Comparison of ENCODE assay signal across 8 cellular contexts in the genomic region with DNA sequence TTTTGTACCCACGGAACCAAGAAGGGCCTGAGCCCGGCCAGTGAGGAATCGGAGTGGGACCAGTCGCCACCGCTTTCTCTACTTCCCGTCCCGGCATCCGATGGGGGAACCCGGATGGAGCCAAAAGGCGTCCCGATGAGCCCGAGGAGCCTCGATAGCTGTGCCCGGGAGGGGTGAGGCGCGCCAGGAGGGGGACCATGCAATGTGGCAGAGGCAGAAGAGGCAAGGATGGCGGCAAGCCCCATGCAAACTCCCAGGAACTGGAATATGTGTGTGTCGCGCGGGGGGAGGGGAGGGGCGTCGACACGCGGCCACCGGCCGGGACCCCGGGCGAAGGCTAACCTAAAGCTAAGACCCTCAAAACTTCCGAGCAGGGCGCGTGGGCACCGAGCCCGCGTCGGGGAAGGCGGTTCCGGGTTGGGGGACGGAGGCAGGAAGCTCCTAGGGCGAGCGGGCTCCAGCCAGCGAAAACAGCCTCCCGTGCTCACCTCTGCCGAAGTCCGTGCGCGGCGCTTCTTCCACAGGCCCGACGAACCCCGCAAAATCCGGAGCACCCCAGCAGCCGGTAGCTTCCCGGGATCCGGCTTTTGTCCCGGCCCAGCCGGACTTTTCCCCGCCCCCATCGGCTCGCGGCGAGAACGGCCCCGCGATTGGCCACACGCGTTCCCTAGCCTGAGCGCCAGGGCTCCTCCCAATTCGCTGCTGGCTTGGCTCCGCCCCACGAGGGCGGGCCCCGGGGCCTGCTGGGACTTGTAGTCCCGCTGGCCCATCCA.
A peak's percentile ranks its signal among the peaks of the same experiment; 100 is the strongest.
DNase-seq lines count a peak whose midpoint lies in the region; ATAC-seq and TF ChIP-seq lines count a peak whose summit lies in the region.

ACLY (minus strand) TSS at position 560 of the 773 bp plus-strand sequence. CDS start 5,078 bp downstream, outside the sequence.

- peak within 1 kb of the TSS; percentile 89 for H3K4me3 ChIP-seq in AG04449 (ENCODE audit: low read depth, low read length)

- H3K4me3 Mint-ChIP-seq in central memory CD8-positive, alpha-beta T cell: peak within 1 kb of the TSS; percentile 92

- H3K27me3 Mint-ChIP-seq in central memory CD8-positive, alpha-beta T cell: no peaks in the 10 kb centered on the region

- DNase-seq in AG04449 (ENCODE audit: low read depth, low spot score) (peak; percentile 65), NCI-H226 (peak; percentile 97), islet precursor cell (peak; percentile 100)
- DNase-seq in activated CD4-positive, CD25-positive, alpha-beta regulatory T cell treated with anti-CD3 and anti-CD28 coated beads, Interleukin-2, amount 50 U/mL, for 16 hours (ENCODE audit: low read depth, low spot score): peak; percentile 91
- peak; percentile 85 to 89 for DNase-seq in central memory CD8-positive, alpha-beta T cell (ENCODE audit: low spot score in 2 of 2)
- peak; percentile 93 to 97 (median 93) for DNase-seq in stimulated activated CD4-positive, alpha-beta T cell treated with anti-CD3 and anti-CD28 coated beads, Interleukin-12 subunit alpha, Interleukin-12 subunit beta, amount 100 ng/mL, for 48 hours (ENCODE audit: low read depth in 2 of 3, low spot score in 1 of 3)

- peaks cover 6% of the 10 kb centered on the region for H3K36me3 Mint-ChIP-seq in central memory CD8-positive, alpha-beta T cell (ENCODE audit: insufficient read depth)

- H3K9me3 Mint-ChIP-seq in central memory CD8-positive, alpha-beta T cell: no peaks in the 10 kb centered on the region

- CTCF ChIA-PET in AG04449 (lab: Yijun Ruan, JAX): interaction anchor here (1.0 to 6.1 kb wide), 7 partner anchors 11 to 199 kb away, joined by 3 to 33 read pairs (median 4); partner anchors contain the start of gene ODAD4

- TF ChIP-seq CTCF in AG04449 (IDR thresholded peaks at IDR 0.05; ENCODE audit: insufficient read depth, low read length, missing control alignments): no peak

- peak within 1 kb of the TSS; percentile 78 for H3K27ac Mint-ChIP-seq in central memory CD8-positive, alpha-beta T cell (ENCODE audit: low read depth)

- POLR2A ChIA-PET in AG04449 (lab: Yijun Ruan, JAX): interaction anchor here (0.7 to 2.0 kb wide), 13 partner anchors 9 to 229 kb away, joined by 3 to 17 read pairs (median 4); partner anchors contain the start of genes CNP, KLHL11, ODAD4 and P3H4

- ATAC-seq in GM18907 (IDR thresholded peaks at IDR 0.05; ENCODE audit: unreplicated experiment): peak; percentile 91
- ATAC-seq in HG03159 (IDR thresholded peaks at IDR 0.05; ENCODE audit: unreplicated experiment): peak; percentile 91
- peak; percentile 99 for ATAC-seq in central memory CD8-positive, alpha-beta T cell (replicated peaks; ENCODE audit: extremely low read depth, poor library complexity, severe bottlenecking)

- H3K4me1 Mint-ChIP-seq in central memory CD8-positive, alpha-beta T cell: peaks cover 30% of the 10 kb centered on the region

Comparison
In these comparisons a context has a peak if more than half of its experiments do, and no peak if none do; other contexts are left out.
1. Peak in every context shown above with its lines: DNase-seq, ATAC-seq and H3K4me3 ChIP-seq.